ENCODE assay signal across 26 cellular contexts in the genomic region with DNA sequence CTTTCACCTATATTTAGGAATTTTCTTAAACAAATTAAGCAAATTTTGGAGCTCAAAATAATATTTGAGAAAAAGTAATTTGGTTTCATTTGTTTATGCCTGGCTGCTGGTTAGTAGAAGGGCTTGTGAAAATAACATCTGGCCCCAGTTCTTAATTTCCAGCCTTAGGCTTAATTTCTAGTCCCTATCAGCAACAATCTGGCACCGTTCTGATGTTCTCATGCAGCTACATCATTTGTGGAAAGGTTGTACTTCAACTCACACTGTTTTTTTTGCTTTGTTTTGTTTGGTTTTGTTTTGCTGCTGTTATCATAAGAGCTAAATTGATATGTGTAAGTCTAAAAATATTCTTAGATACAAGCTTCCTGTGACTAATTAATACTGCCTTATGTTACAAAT. TPM values are rescaled to one million over a fixed set of nuclear protein-coding genes. Genes with fewer than 3 reads are reported as not detected.
A peak's percentile ranks its signal among the peaks of the same experiment; 100 is the strongest.
DNase-seq lines count a peak whose midpoint lies in the region; ATAC-seq and TF ChIP-seq lines count a peak whose summit lies in the region.
"Had no signal": no experiment of that assay in that cellular context is flagged by ENCODE, and none has a peak within 500 bp of the region (broad histone marks: within the 10 kb centered on the region; RNA-seq: fewer than 3 reads in every experiment).

No MANE protein-coding gene starts in this region.

- H3K27ac ChIP-seq in HEK293 (ENCODE audit: extremely low read depth, low read depth, low read length) (no peak overlapping the region), left lung (no peak overlapping the region), smooth muscle cell (ENCODE audit: low read depth) (no peak overlapping the region), tibial nerve (no peak overlapping the region), breast epithelium (no peak overlapping the region)
- H3K27ac ChIP-seq: BLaER1 treated with 17β-estradiol and CSF1 and Interleukin-3, amounts not matched to agents 10 nM and 100 nM; colonic mucosa; esophagus muscularis mucosa; gastroesophageal sphincter; left ventricle myocardium inferior; SJSA1; suprapubic skin; vagina had no signal

- WGBS in smooth muscle cell (ENCODE audit: low lambda C conversion rate), result 48% methylated on average over 1 of the region's 1 CpG
- 52 to 63% methylated on average over 1 of the region's 1 CpG for WGBS in tibial nerve, 2 donors

- H3K4me2 ChIP-seq in smooth muscle cell, result no peak overlapping the region
- H3K4me2 ChIP-seq: BLaER1 treated with 17β-estradiol and CSF1 and Interleukin-3, amounts not matched to agents 10 nM and 100 nM had no signal

- no peak overlapping the region for H3K9ac ChIP-seq in smooth muscle cell (ENCODE audit: low read depth)
- H3K9ac ChIP-seq: BLaER1 treated with 17β-estradiol and CSF1 and Interleukin-3, amounts not matched to agents 10 nM and 100 nM had no signal

- no peak for TF ChIP-seq CTCF in HEK293 (tag by site-specific recombination; IDR thresholded peaks at IDR 0.05)
- no peak for TF ChIP-seq CTCF in left lung (IDR thresholded peaks at IDR 0.05)
- no peak for TF ChIP-seq CTCF in smooth muscle cell (IDR thresholded peaks at IDR 0.05; ENCODE audit: borderline replicate concordance, insufficient read depth, poor library complexity, severe bottlenecking)
- TF ChIP-seq CTCF in tibial nerve (IDR thresholded peaks at IDR 0.05), result no peak
- TF ChIP-seq CTCF in breast epithelium (IDR thresholded peaks at IDR 0.05), result no peak

- ATAC-seq in left lung, result no peak
- ATAC-seq: activated T-cell treated with anti-CD3 and anti-CD28 coated beads, Interleukin-2, amount 50 U/mL, for 72 hours; gastroesophageal sphincter; Panc1 had no signal

- H3K9me3 ChIP-seq in HEK293 (ENCODE audit: control insufficient read depth, insufficient read depth, low read depth, low read length), result no peaks in the 10 kb centered on the region
- H3K9me3 ChIP-seq in left lung, result no peaks in the 10 kb centered on the region
- no peaks in the 10 kb centered on the region for H3K9me3 ChIP-seq in smooth muscle cell (replicated peaks; ENCODE audit: low read depth)
- no peaks in the 10 kb centered on the region for H3K9me3 ChIP-seq in tibial nerve
- no peaks in the 10 kb centered on the region for H3K9me3 ChIP-seq in breast epithelium
- H3K9me3 ChIP-seq: BLaER1 treated with 17β-estradiol and CSF1 and Interleukin-3, amounts not matched to agents 10 nM and 100 nM; Caco-2; colonic mucosa; esophagus muscularis mucosa; gastroesophageal sphincter; left ventricle myocardium inferior; SJSA1; suprapubic skin; vagina had no signal

- H3K27me3 ChIP-seq in left lung (no peaks in the 10 kb centered on the region), smooth muscle cell (ENCODE audit: low read depth) (no peaks in the 10 kb centered on the region), tibial nerve (no peaks in the 10 kb centered on the region), breast epithelium (no peaks in the 10 kb centered on the region)
- H3K27me3 ChIP-seq: BLaER1 treated with 17β-estradiol and CSF1 and Interleukin-3, amounts not matched to agents 10 nM and 100 nM; colonic mucosa; esophagus muscularis mucosa; gastroesophageal sphincter; SJSA1; suprapubic skin; vagina had no signal

- CTCF ChIA-PET in HEK293 (lab: Yijun Ruan, JAX), result interaction anchor here (0.6 to 1.6 kb wide), 4 partner anchors 11 to 494 kb away, joined by 3 to 6 read pairs (median 3); no protein-coding TSS in a partner anchor

- H2AFZ ChIP-seq in smooth muscle cell (ENCODE audit: low read depth), result no peak overlapping the region

- intact Hi-C loops in left lung (cut with DNase I) (no loop called here), breast epithelium (cut with DNase I; ENCODE audit: low total_unique reads) (no loop called here)

- no peak for TF ChIP-seq POLR2A in tibial nerve (IDR thresholded peaks at IDR 0.05)
- TF ChIP-seq POLR2A in breast epithelium (IDR thresholded peaks at IDR 0.05), result no peak

- H3K4me1 ChIP-seq in HEK293 (ENCODE audit: control insufficient read depth, insufficient read depth, low read length), result peaks cover 5% of the 10 kb centered on the region; the same call in 1 of the 2 replicates
- H3K4me1 ChIP-seq in left lung, result no peaks in the 10 kb centered on the region
- H3K4me1 ChIP-seq in smooth muscle cell (ENCODE audit: low read depth), result no peaks in the 10 kb centered on the region
- H3K4me1 ChIP-seq in tibial nerve, result no peaks in the 10 kb centered on the region
- H3K4me1 ChIP-seq in breast epithelium, result no peaks in the 10 kb centered on the region
- H3K4me1 ChIP-seq: BLaER1 treated with 17β-estradiol and CSF1 and Interleukin-3, amounts not matched to agents 10 nM and 100 nM; Caco-2; colonic mucosa; esophagus muscularis mucosa; gastroesophageal sphincter; left ventricle myocardium inferior; suprapubic skin; vagina had no signal

- H4K20me1 ChIP-seq in smooth muscle cell (ENCODE audit: low read depth), result no peaks in the 10 kb centered on the region
- H4K20me1 ChIP-seq: BLaER1 treated with 17β-estradiol and CSF1 and Interleukin-3, amounts not matched to agents 10 nM and 100 nM had no signal

- POLR2A ChIA-PET in HEK293 (lab: Yijun Ruan, JAX), result no interaction called here

- H3K36me3 ChIP-seq in HEK293 (ENCODE audit: control insufficient read depth in 2 of 2, insufficient read depth in 1 of 2, low read length in 2 of 2) (no peaks in the 10 kb centered on the region), left lung (no peaks in the 10 kb centered on the region), smooth muscle cell (ENCODE audit: low read depth) (no peaks in the 10 kb centered on the region), tibial nerve (no peaks in the 10 kb centered on the region), breast epithelium (no peaks in the 10 kb centered on the region)
- H3K36me3 ChIP-seq: BLaER1 treated with 17β-estradiol and CSF1 and Interleukin-3, amounts not matched to agents 10 nM and 100 nM; colonic mucosa; esophagus muscularis mucosa; gastroesophageal sphincter; left ventricle myocardium inferior; SJSA1; suprapubic skin; vagina had no signal

- peak; percentile 94 for DNase-seq in DMS 273 (lab: John Stamatoyannopoulos, UW; ENCODE audit: unreplicated experiment)
- peak; percentile 23 for DNase-seq in NCI-H2196 treated with DMSO at 0.1 percent for 48 hours (lab: John Stamatoyannopoulos, UW; ENCODE audit: unreplicated experiment)
- peak; percentile 11 for DNase-seq in dermis blood vessel endothelial cell
- DNase-seq in left lung, result no peak
- no peak for DNase-seq in smooth muscle cell (lab: John Stamatoyannopoulos, UW; ENCODE audit: unreplicated experiment)
- DNase-seq in tibial nerve (ENCODE audit: low spot score in 2 of 2), result no peak
- no peak for DNase-seq in breast epithelium (ENCODE audit: low spot score in 2 of 2)
- DNase-seq: activated CD4-positive, alpha-beta T cell treated with anti-CD3 and anti-CD28 coated beads for 48 hours; activated naive CD4-positive, alpha-beta T cell treated with Interleukin-2 at 50 U/mL for 16 hours; activated T-cell treated with anti-CD3 and anti-CD28 coated beads, Interleukin-2, amount 50 U/mL, for 72 hours; Caco-2; colonic mucosa; hippocampal formation; immature natural killer cell; left ventricle myocardium inferior; stimulated activated CD4-positive, alpha-beta T cell treated with anti-CD3 and anti-CD28 coated beads, Interleukin-4, amount 100 ng/mL, for 1 hour; T-helper 2 cell had no signal

- no peaks in the 10 kb centered on the region for H3F3A ChIP-seq in smooth muscle cell (ENCODE audit: low read depth)

- no peak for TF ChIP-seq EP300 in tibial nerve (IDR thresholded peaks at IDR 0.05)

- H3K4me3 ChIP-seq in HEK293 (ENCODE audit: low read depth, low read length), result no peak overlapping the region
- H3K4me3 ChIP-seq in left lung, result no peak overlapping the region
- no peak overlapping the region for H3K4me3 ChIP-seq in smooth muscle cell
- H3K4me3 ChIP-seq in tibial nerve, result no peak overlapping the region
- no peak overlapping the region for H3K4me3 ChIP-seq in breast epithelium
- H3K4me3 ChIP-seq: BLaER1 treated with 17β-estradiol and CSF1 and Interleukin-3, amounts not matched to agents 10 nM and 100 nM; colonic mucosa; esophagus muscularis mucosa; gastroesophageal sphincter; left ventricle myocardium inferior; SJSA1; suprapubic skin; vagina had no signal

- no peaks in the 10 kb centered on the region for H3K79me2 ChIP-seq in smooth muscle cell (ENCODE audit: low read depth)

TF ChIP-seq in HEK293, 187 proteins besides CTCF, POLR2A, EP300 and RAD21 (continues in another document):
- no peak for TF ChIP-seq ZNF473 (tag by site-specific recombination; IDR thresholded peaks at IDR 0.05)
- TF ChIP-seq GLIS2 (tag by site-specific recombination; IDR thresholded peaks at IDR 0.05), result no peak

RNA-seq across cellular contexts. Expression of a gene that starts 8.8 kb away (rescaled TPM):
- total RNA-seq in dermis blood vessel endothelial cell (0.68 TPM in 1 of 2 replicates, not detected in the other), left lung (10 to 100 TPM; 14.3 to 15.2 TPM), smooth muscle cell (not detected in 2 replicates), tibial nerve (1 to 10 TPM in 3 of 4 donors, under 1 TPM in 1; 0.60 to 6.9 (median 2.8) TPM), breast epithelium (10 to 100 TPM in 2 of 3 donors, 1 to 10 TPM in 1; 5.6 to 44.2 (median 10.1) TPM)
- not detected in 2 replicates for polyA plus RNA-seq in smooth muscle cell
- total RNA-seq: activated T-cell treated with anti-CD3 and anti-CD28 coated beads, Interleukin-2, amount 50 U/mL, for 72 hours; Caco-2; H1 had no signal
- polyA plus RNA-seq: H1 had no signal

RNA-seq across cellular contexts. Expression of a gene that starts 46.3 kb away (rescaled TPM):
- not detected in 2 replicates for total RNA-seq in dermis blood vessel endothelial cell
- not detected for total RNA-seq in left lung
- total RNA-seq in smooth muscle cell, result not detected in 2 replicates
- not detected in 2 replicates for polyA plus RNA-seq in smooth muscle cell
- 10 to 100 TPM in 1 of 4 donors, 1 to 10 TPM in 3; 1.9 to 15.6 (median 6.0) TPM for total RNA-seq in tibial nerve
- total RNA-seq in breast epithelium, result 10 to 100 TPM in 2 of 3 donors, 1 to 10 TPM in 1; 3.4 to 33.8 (median 14.9) TPM
- total RNA-seq: activated T-cell treated with anti-CD3 and anti-CD28 coated beads, Interleukin-2, amount 50 U/mL, for 72 hours; Caco-2; H1; left ventricle myocardium inferior; SJSA1; suprapubic skin had no signal
- polyA plus RNA-seq: H1, immature natural killer cell had no signal

Comparison
In these comparisons a context has a peak if more than half of its experiments do, and no peak if none do; other contexts are left out.
1. DNase-seq: peak in DMS 273 (single experiment), NCI-H2196 treated with DMSO at 0.1 percent for 48 hours (single experiment) and dermis blood vessel endothelial cell (single experiment); none in left lung (0 of 2), smooth muscle cell (single experiment), tibial nerve (0 of 2) and breast epithelium (0 of 2).